ENCODE assay signal across 1 cellular context in the genomic region with DNA sequence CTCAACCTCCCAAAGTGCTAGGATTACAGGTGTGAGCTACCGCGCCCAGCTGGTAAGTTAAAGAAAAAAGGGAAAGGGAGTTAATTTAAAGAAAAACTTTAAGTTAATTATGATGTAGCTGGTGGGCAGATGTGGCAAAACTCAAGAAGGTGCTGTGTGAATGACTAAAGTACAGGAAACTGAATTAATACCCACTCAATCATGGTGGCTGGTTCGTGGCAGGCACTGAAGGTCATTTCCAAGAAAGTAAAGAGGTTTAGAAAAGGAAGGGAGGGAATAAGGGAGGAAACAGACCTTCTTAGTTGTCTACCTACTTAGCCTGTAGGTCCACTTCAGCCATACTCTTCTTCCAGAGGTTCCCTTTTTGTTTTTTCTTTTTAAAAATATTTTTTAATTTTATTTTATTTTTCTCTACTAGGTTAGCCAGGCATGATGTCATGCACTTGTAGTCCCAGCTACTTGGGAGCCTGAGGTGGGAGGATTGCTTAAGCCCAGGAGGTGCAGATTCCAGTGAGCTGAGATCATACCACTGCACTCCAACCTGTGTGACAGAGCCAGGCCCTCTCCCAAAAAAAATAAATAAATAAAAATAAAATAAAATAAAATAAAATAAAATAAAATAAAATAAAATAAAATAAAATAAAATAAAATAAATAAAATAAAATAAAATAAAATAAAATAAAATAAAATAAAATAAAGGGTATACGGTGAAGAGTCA.
TF ChIP-seq lines count a peak whose summit lies in the region.

No MANE protein-coding gene starts in this region.

TF ChIP-seq in H1, 55 proteins besides CTCF, POLR2A, EP300 and RAD21:
- TF ChIP-seq, protein P1, sequence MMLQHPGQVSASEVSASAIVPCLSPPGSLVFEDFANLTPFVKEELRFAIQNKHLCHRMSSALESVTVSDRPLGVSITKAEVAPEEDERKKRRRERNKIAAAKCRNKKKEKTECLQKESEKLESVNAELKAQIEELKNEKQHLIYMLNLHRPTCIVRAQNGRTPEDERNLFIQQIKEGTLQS (IDR thresholded peaks at IDR 0.05; ENCODE audit: insufficient read depth, low read depth, low read length) = no peak
- TF ChIP-seq CEBPB (IDR thresholded peaks at IDR 0.05; ENCODE audit: low read depth, low read length) (peak; percentile 59; the same call in 1 of the 2 replicates), POU5F1 (IDR thresholded peaks at IDR 0.05; ENCODE audit: low read depth, low read length) (no peak), TAF1 (IDR thresholded peaks at IDR 0.05; ENCODE audit: low read depth, low read length) (no peak), CBX5 (IDR thresholded peaks at IDR 0.05; ENCODE audit: low read depth, low read length) (no peak), SIX5 (IDR thresholded peaks at IDR 0.05; ENCODE audit: low read depth, low read length) (no peak), SP2 (IDR thresholded peaks at IDR 0.05; ENCODE audit: low read length) (no peak), TBP (IDR thresholded peaks at IDR 0.05; ENCODE audit: low read depth, low read length) (no peak), YY1 (IDR thresholded peaks at IDR 0.05; ENCODE audit: low read depth, low read length) (no peak), JUN (IDR thresholded peaks at IDR 0.05; ENCODE audit: low read depth, low read length) (peak; percentile 83; the same call in 1 of the 2 replicates), SP1 (IDR thresholded peaks at IDR 0.05; ENCODE audit: low read depth, low read length) (no peak), JUND (IDR thresholded peaks at IDR 0.05; ENCODE audit: low read length) (peak; percentile 79), GABPA (IDR thresholded peaks at IDR 0.05; ENCODE audit: borderline replicate concordance, insufficient read depth, low read length) (no peak)
- TF ChIP-seq, protein P2, sequence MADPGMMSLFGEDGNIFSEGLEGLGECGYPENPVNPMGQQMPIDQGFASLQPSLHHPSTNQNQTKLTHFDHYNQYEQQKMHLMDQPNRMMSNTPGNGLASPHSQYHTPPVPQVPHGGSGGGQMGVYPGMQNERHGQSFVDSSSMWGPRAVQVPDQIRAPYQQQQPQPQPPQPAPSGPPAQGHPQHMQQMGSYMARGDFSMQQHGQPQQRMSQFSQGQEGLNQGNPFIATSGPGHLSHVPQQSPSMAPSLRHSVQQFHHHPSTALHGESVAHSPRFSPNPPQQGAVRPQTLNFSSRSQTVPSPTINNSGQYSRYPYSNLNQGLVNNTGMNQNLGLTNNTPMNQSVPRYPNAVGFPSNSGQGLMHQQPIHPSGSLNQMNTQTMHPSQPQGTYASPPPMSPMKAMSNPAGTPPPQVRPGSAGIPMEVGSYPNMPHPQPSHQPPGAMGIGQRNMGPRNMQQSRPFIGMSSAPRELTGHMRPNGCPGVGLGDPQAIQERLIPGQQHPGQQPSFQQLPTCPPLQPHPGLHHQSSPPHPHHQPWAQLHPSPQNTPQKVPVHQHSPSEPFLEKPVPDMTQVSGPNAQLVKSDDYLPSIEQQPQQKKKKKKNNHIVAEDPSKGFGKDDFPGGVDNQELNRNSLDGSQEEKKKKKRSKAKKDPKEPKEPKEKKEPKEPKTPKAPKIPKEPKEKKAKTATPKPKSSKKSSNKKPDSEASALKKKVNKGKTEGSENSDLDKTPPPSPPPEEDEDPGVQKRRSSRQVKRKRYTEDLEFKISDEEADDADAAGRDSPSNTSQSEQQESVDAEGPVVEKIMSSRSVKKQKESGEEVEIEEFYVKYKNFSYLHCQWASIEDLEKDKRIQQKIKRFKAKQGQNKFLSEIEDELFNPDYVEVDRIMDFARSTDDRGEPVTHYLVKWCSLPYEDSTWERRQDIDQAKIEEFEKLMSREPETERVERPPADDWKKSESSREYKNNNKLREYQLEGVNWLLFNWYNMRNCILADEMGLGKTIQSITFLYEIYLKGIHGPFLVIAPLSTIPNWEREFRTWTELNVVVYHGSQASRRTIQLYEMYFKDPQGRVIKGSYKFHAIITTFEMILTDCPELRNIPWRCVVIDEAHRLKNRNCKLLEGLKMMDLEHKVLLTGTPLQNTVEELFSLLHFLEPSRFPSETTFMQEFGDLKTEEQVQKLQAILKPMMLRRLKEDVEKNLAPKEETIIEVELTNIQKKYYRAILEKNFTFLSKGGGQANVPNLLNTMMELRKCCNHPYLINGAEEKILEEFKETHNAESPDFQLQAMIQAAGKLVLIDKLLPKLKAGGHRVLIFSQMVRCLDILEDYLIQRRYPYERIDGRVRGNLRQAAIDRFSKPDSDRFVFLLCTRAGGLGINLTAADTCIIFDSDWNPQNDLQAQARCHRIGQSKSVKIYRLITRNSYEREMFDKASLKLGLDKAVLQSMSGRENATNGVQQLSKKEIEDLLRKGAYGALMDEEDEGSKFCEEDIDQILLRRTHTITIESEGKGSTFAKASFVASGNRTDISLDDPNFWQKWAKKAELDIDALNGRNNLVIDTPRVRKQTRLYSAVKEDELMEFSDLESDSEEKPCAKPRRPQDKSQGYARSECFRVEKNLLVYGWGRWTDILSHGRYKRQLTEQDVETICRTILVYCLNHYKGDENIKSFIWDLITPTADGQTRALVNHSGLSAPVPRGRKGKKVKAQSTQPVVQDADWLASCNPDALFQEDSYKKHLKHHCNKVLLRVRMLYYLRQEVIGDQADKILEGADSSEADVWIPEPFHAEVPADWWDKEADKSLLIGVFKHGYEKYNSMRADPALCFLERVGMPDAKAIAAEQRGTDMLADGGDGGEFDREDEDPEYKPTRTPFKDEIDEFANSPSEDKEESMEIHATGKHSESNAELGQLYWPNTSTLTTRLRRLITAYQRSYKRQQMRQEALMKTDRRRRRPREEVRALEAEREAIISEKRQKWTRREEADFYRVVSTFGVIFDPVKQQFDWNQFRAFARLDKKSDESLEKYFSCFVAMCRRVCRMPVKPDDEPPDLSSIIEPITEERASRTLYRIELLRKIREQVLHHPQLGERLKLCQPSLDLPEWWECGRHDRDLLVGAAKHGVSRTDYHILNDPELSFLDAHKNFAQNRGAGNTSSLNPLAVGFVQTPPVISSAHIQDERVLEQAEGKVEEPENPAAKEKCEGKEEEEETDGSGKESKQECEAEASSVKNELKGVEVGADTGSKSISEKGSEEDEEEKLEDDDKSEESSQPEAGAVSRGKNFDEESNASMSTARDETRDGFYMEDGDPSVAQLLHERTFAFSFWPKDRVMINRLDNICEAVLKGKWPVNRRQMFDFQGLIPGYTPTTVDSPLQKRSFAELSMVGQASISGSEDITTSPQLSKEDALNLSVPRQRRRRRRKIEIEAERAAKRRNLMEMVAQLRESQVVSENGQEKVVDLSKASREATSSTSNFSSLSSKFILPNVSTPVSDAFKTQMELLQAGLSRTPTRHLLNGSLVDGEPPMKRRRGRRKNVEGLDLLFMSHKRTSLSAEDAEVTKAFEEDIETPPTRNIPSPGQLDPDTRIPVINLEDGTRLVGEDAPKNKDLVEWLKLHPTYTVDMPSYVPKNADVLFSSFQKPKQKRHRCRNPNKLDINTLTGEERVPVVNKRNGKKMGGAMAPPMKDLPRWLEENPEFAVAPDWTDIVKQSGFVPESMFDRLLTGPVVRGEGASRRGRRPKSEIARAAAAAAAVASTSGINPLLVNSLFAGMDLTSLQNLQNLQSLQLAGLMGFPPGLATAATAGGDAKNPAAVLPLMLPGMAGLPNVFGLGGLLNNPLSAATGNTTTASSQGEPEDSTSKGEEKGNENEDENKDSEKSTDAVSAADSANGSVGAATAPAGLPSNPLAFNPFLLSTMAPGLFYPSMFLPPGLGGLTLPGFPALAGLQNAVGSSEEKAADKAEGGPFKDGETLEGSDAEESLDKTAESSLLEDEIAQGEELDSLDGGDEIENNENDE (IDR thresholded peaks at IDR 0.05; ENCODE audit: insufficient replicate concordance, low read length) = no peak
